ENCODE assay signal across 8 cellular contexts in genomic region chr21:46635324-46636180, GRCh38. TPM values are rescaled to one million over a fixed set of nuclear protein-coding genes. Genes with fewer than 3 reads are reported as not detected.
DNase-seq lines count a peak whose midpoint lies in the region; ATAC-seq and TF ChIP-seq lines count a peak whose summit lies in the region.

TSS of gene PRMT2 (plus strand) at chr21:46635674. CDS start at chr21:46636952, 1,278 bp downstream.

- peaks cover 4% of the 10 kb centered on the region for H4K20me1 ChIP-seq in fibroblast of lung (ENCODE audit: control insufficient read depth, extremely low read depth, insufficient read depth, low read length)

- CTCF ChIA-PET in RWPE1 (lab: Yijun Ruan, JAX) = no interaction called here
- CTCF ChIA-PET in naive thymus-derived CD4-positive, alpha-beta T cell (lab: Charles Lee) = interaction anchor here (0.7 to 3.6 kb wide), 2 partner anchors 84 to 377 kb away, joined by 3 to 15 read pairs; no protein-coding TSS in a partner anchor

- no peaks in the 10 kb centered on the region for H3K27me3 ChIP-seq in fibroblast of lung (ENCODE audit: control insufficient read depth, insufficient read depth, low read length)
- no peaks in the 10 kb centered on the region for H3K27me3 ChIP-seq in naive thymus-derived CD4-positive, alpha-beta T cell (ENCODE audit: control insufficient read depth in 2 of 2, insufficient read depth in 2 of 2, low read length in 2 of 2)

- no peaks in the 10 kb centered on the region for H3K9me3 Mint-ChIP-seq in activated T-helper 17 cell treated with anti-CD3 and anti-CD28 coated beads, Interleukin-2, amount 50 U/mL, for 72 hours
- H3K9me3 Mint-ChIP-seq in naive thymus-derived CD4-positive, alpha-beta T cell = peaks cover 0 to 4% (median 0%) of the 10 kb centered on the region in 11 donors
- H3K9me3 Mint-ChIP-seq in stimulated activated memory B cell treated with anti-CD40 and anti-IgM and Interleukin-4, amounts not matched to agents 10 μg/mL and 1 μg/mL and 100 μg/mL, for 72 hours = peaks cover 4% of the 10 kb centered on the region

- peak; percentile 79 for ATAC-seq in activated T-helper 17 cell treated with anti-CD3 and anti-CD28 coated beads, Interleukin-2, amount 50 U/mL, for 72 hours (replicated peaks)
- peak; percentile 91 for ATAC-seq in naive thymus-derived CD4-positive, alpha-beta T cell
- peak; percentile 96 for ATAC-seq in stimulated activated memory B cell treated with anti-CD40 and anti-IgM and Interleukin-4, amounts not matched to agents 10 μg/mL and 1 μg/mL and 100 μg/mL, for 72 hours

- H3K4me1 ChIP-seq in fibroblast of lung (ENCODE audit: control insufficient read depth, extremely low read depth, insufficient read depth, low read length) = peaks cover 4% of the 10 kb centered on the region
- H3K4me1 ChIP-seq in naive thymus-derived CD4-positive, alpha-beta T cell (ENCODE audit: control insufficient read depth in 2 of 2, insufficient read depth in 2 of 2, low read length in 2 of 2) = peaks cover 47 to 48% of the 10 kb centered on the region in 2 donors

- peaks cover 43% of the 10 kb centered on the region for H3K79me2 ChIP-seq in fibroblast of lung (ENCODE audit: control insufficient read depth, insufficient read depth, low read length)

- H3K4me2 ChIP-seq in fibroblast of lung (ENCODE audit: extremely low read depth, insufficient read depth, low read length) = peak within 1 kb of the TSS; percentile 85

- H3K36me3 ChIP-seq in fibroblast of lung (ENCODE audit: control insufficient read depth, insufficient read depth, low read length) = no peaks in the 10 kb centered on the region
- H3K36me3 ChIP-seq in naive thymus-derived CD4-positive, alpha-beta T cell (ENCODE audit: control insufficient read depth in 2 of 3, insufficient read depth in 3 of 3, low read length in 3 of 3) = peaks cover 0 to 6% (median 0%) of the 10 kb centered on the region in 3 experiments

- peaks cover 45% of the 10 kb centered on the region for H3K4me1 Mint-ChIP-seq in activated T-helper 17 cell treated with anti-CD3 and anti-CD28 coated beads, Interleukin-2, amount 50 U/mL, for 72 hours
- peaks cover 53 to 85% (median 75%) of the 10 kb centered on the region in 7 donors for H3K4me1 Mint-ChIP-seq in naive thymus-derived CD4-positive, alpha-beta T cell
- peaks cover 49% of the 10 kb centered on the region for H3K4me1 Mint-ChIP-seq in stimulated activated memory B cell treated with anti-CD40 and anti-IgM and Interleukin-4, amounts not matched to agents 10 μg/mL and 1 μg/mL and 100 μg/mL, for 72 hours

- H3K27ac ChIP-seq in RWPE1 (peak within 1 kb of the TSS; percentile 96), fibroblast of lung (ENCODE audit: insufficient read depth, low read length) (peak within 1 kb of the TSS; percentile 99)
- peak within 1 kb of the TSS; percentile 93 for H3K27ac ChIP-seq in naive thymus-derived CD4-positive, alpha-beta T cell (ENCODE audit: low read depth, low read length)

- DNase-seq in EL (peak; percentile 97), H4 (ENCODE audit: low spot score) (peak; percentile 97), LoVo (ENCODE audit: low spot score) (peak; percentile 99), RWPE1 (ENCODE audit: low spot score) (peak; percentile 100), fibroblast of lung (ENCODE audit: low read depth in 2 of 2) (peak; percentile 92 to 98)
- peak; percentile 96 to 99 (median 99) for DNase-seq in naive thymus-derived CD4-positive, alpha-beta T cell

- peak within 1 kb of the TSS; percentile 98 for H2AFZ ChIP-seq in fibroblast of lung (ENCODE audit: low read length)

- peaks cover 54% of the 10 kb centered on the region for H3K36me3 Mint-ChIP-seq in activated T-helper 17 cell treated with anti-CD3 and anti-CD28 coated beads, Interleukin-2, amount 50 U/mL, for 72 hours (ENCODE audit: low read depth)
- peaks cover 10 to 32% (median 28%) of the 10 kb centered on the region in 5 donors for H3K36me3 Mint-ChIP-seq in naive thymus-derived CD4-positive, alpha-beta T cell
- peaks cover 13% of the 10 kb centered on the region for H3K36me3 Mint-ChIP-seq in stimulated activated memory B cell treated with anti-CD40 and anti-IgM and Interleukin-4, amounts not matched to agents 10 μg/mL and 1 μg/mL and 100 μg/mL, for 72 hours

- TF ChIP-seq CTCF in RWPE1 (conservative IDR thresholded peaks at IDR 0.05; ENCODE audit: low read depth) (no peak), fibroblast of lung (conservative IDR thresholded peaks at IDR 0.05 in 1 of 2, IDR thresholded peaks at IDR 0.05 in 1 of 2; ENCODE audit: low read depth in 1 of 2, low read length in 2 of 2) (no peak)

- intact Hi-C loops in naive thymus-derived CD4-positive, alpha-beta T cell (cut with micrococcal nuclease) = loop anchor here (1.0 to 2.0 kb wide), 7 partner anchors 9 to 177 kb away; partner anchors contain the start of gene DIP2A (in 1 of the 2)

- peak within 1 kb of the TSS; percentile 99 for H3K9ac ChIP-seq in fibroblast of lung (ENCODE audit: insufficient read depth, low read length)

- H3K4me3 Mint-ChIP-seq in activated T-helper 17 cell treated with anti-CD3 and anti-CD28 coated beads, Interleukin-2, amount 50 U/mL, for 72 hours = peak within 1 kb of the TSS; percentile 99
- H3K4me3 Mint-ChIP-seq in naive thymus-derived CD4-positive, alpha-beta T cell = peak within 1 kb of the TSS; percentile 85 to 99 (median 98)
- peak within 1 kb of the TSS; percentile 90 for H3K4me3 Mint-ChIP-seq in stimulated activated memory B cell treated with anti-CD40 and anti-IgM and Interleukin-4, amounts not matched to agents 10 μg/mL and 1 μg/mL and 100 μg/mL, for 72 hours

- POLR2A ChIA-PET in RWPE1 (lab: Yijun Ruan, JAX; ENCODE audit: low non-redundant PET) = interaction anchor here (0.5 to 1.3 kb wide), 4 partner anchors 9 to 654 kb away, joined by 3 to 7 read pairs (median 3); partner anchors contain the start of gene COL6A1
- POLR2A ChIA-PET in naive thymus-derived CD4-positive, alpha-beta T cell (lab: Charles Lee) = interaction anchor here (0.6 to 9.3 kb wide), 28 partner anchors 9 to 310 kb away, joined by 3 to 226 read pairs (median 6); partner anchors contain the start of gene S100B

- no peaks in the 10 kb centered on the region for H3K27me3 Mint-ChIP-seq in activated T-helper 17 cell treated with anti-CD3 and anti-CD28 coated beads, Interleukin-2, amount 50 U/mL, for 72 hours
- H3K27me3 Mint-ChIP-seq in naive thymus-derived CD4-positive, alpha-beta T cell = peaks cover 0 to 4% (median 0%) of the 10 kb centered on the region in 5 donors
- H3K27me3 Mint-ChIP-seq in stimulated activated memory B cell treated with anti-CD40 and anti-IgM and Interleukin-4, amounts not matched to agents 10 μg/mL and 1 μg/mL and 100 μg/mL, for 72 hours = peaks cover 14% of the 10 kb centered on the region

- peak within 1 kb of the TSS; percentile 92 to 100 (median 94) for H3K4me3 ChIP-seq in fibroblast of lung (replicated peaks in 1 of 4; ENCODE audit: control extremely low read depth in 1 of 4, insufficient read depth in 1 of 4, low read depth in 3 of 4, low read length in 4 of 4)
- H3K4me3 ChIP-seq in naive thymus-derived CD4-positive, alpha-beta T cell (ENCODE audit: low read length) = peak within 1 kb of the TSS; percentile 99

- H3K9me3 ChIP-seq in fibroblast of lung (ENCODE audit: control insufficient read depth, insufficient read depth, low read depth, low read length) = no peaks in the 10 kb centered on the region
- no peaks in the 10 kb centered on the region for H3K9me3 ChIP-seq in naive thymus-derived CD4-positive, alpha-beta T cell (ENCODE audit: control insufficient read depth in 2 of 3, low read length in 3 of 3)

- peak within 1 kb of the TSS; percentile 97 for H3K27ac Mint-ChIP-seq in activated T-helper 17 cell treated with anti-CD3 and anti-CD28 coated beads, Interleukin-2, amount 50 U/mL, for 72 hours
- peak within 1 kb of the TSS; percentile 89 to 100 (median 97) for H3K27ac Mint-ChIP-seq in naive thymus-derived CD4-positive, alpha-beta T cell
- peak within 1 kb of the TSS; percentile 82 for H3K27ac Mint-ChIP-seq in stimulated activated memory B cell treated with anti-CD40 and anti-IgM and Interleukin-4, amounts not matched to agents 10 μg/mL and 1 μg/mL and 100 μg/mL, for 72 hours

RNA-seq across cellular contexts. Expression of gene PRMT2, which starts in this region (rescaled TPM):
- 95.1 and 121 TPM in 2 replicates for total RNA-seq in H4 (2014; rRNA removed; shearing (Covaris generic))
- 100 to 1,000 TPM in 1 of 2 donors, 10 to 100 TPM in 1; 88.2 to 108 TPM for total RNA-seq in activated T-helper 17 cell treated with anti-CD3 and anti-CD28 coated beads, Interleukin-2, amount 50 U/mL, for 72 hours
- 131 and 152 TPM in 2 replicates for total RNA-seq in fibroblast of lung
- 118 and 169 TPM in 2 replicates for polyA plus RNA-seq in fibroblast of lung
- polyA plus RNA-seq in fibroblast of lung (2012) = 122 and 127 TPM in 2 replicates
- 67.1 and 107 TPM in 2 replicates for polyA minus RNA-seq in fibroblast of lung (ENCODE audit: low replicate concordance)
- 100 to 1,000 TPM; 125 to 268 (median 177) TPM for total RNA-seq in naive thymus-derived CD4-positive, alpha-beta T cell
- 100 to 1,000 TPM; 326 to 377 TPM for polyA plus RNA-seq in naive thymus-derived CD4-positive, alpha-beta T cell

Comparison
In these comparisons a context has a peak if more than half of its experiments do, and no peak if none do; other contexts are left out.
1. Peak in every context shown above with its lines: DNase-seq, ATAC-seq, H3K4me3 ChIP-seq and H3K27ac ChIP-seq.